In genomic region chr16:65889533-65889966, GRCh38 we compare ENCODE assay signal across 17 cellular contexts.
DNase-seq lines count a peak whose midpoint lies in the region; ATAC-seq and TF ChIP-seq lines count a peak whose summit lies in the region.
"Had no signal": no experiment of that assay in that cellular context is flagged by ENCODE, and none has a peak within 500 bp of the region (broad histone marks: within the 10 kb centered on the region; RNA-seq: fewer than 3 reads in every experiment).

No MANE protein-coding gene starts in this region.

- H3F3A ChIP-seq in PC-3 (ENCODE audit: low read length, unreplicated experiment): no peaks in the 10 kb centered on the region

- H3K79me2 ChIP-seq in PC-3 (ENCODE audit: low read length): no peaks in the 10 kb centered on the region

- CTCF ChIA-PET in PC-3 (lab: Charles Lee): no interaction called here

- no peak for TF ChIP-seq EP300 in upper lobe of left lung (IDR thresholded peaks at IDR 0.05)

- DNase-seq in NCI-H82 (lab: John Stamatoyannopoulos, UW) (peak; percentile 33), NCI-H82 treated with DMSO at 0.1 percent for 48 hours (lab: John Stamatoyannopoulos, UW; ENCODE audit: unreplicated experiment) (no peak), PC-3 (peak; percentile 96), epithelial cell of prostate (ENCODE audit: low read depth, low spot score) (peak; percentile 66), smooth muscle cell of the brain vasculature (ENCODE audit: low read depth, low spot score) (peak; percentile 2), psoas muscle (no peak), upper lobe of left lung (no peak)
- DNase-seq: ACHN; activated CD4-positive, alpha-beta T cell treated with anti-CD3 and anti-CD28 coated beads for 36 hours; activated T-cell treated with anti-CD3 and anti-CD28 coated beads, Interleukin-2, amount 50 U/mL, for 1 hour; DMS53; NCI-H2081; T-helper 1 cell had no signal

- TF ChIP-seq CTCF in PC-3 (conservative IDR thresholded peaks at IDR 0.05; ENCODE audit: low read depth, low read length) (no peak), psoas muscle (IDR thresholded peaks at IDR 0.05) (no peak), upper lobe of left lung (IDR thresholded peaks at IDR 0.05) (no peak)

- H3K9me3 ChIP-seq in PC-3 (ENCODE audit: low read length) (no peaks in the 10 kb centered on the region), psoas muscle (no peaks in the 10 kb centered on the region), upper lobe of left lung (no peaks in the 10 kb centered on the region)

- ATAC-seq in PC-3 (peak; percentile 97), HG02588 (IDR thresholded peaks at IDR 0.05; ENCODE audit: unreplicated experiment) (no peak), psoas muscle (no peak), upper lobe of left lung (ENCODE audit: low FRiP score in 2 of 2) (no peak)
- ATAC-seq: activated CD4-positive, alpha-beta T cell treated with anti-CD3 and anti-CD28 coated beads for 36 hours; GM12878; K562 had no signal

- WGBS in psoas muscle, 3 donors: 40 to 78% (median 66%) methylated on average over 4 of the region's 4 CpGs
- 51% methylated on average over 4 of the region's 4 CpGs for WGBS in upper lobe of left lung, 2 donors

- H2AFZ ChIP-seq in PC-3 (ENCODE audit: low read length): peak overlapping the region; percentile 53

- H3K27ac ChIP-seq in PC-3 (ENCODE audit: low read length) (peak overlapping the region; percentile 91), epithelial cell of prostate (peak overlapping the region; percentile 27), psoas muscle (no peak overlapping the region), upper lobe of left lung (no peak overlapping the region)
- H3K27ac ChIP-seq: tibial nerve had no signal

- no peak overlapping the region for H3K4me3 ChIP-seq in PC-3 (ENCODE audit: low read length)
- no peak overlapping the region for H3K4me3 ChIP-seq in psoas muscle
- no peak overlapping the region for H3K4me3 ChIP-seq in upper lobe of left lung
- H3K4me3 ChIP-seq: GM12878, K562, tibial nerve had no signal

- H3K4me1 ChIP-seq in PC-3 (ENCODE audit: insufficient read depth, low read length): peaks cover 28% of the 10 kb centered on the region
- H3K4me1 ChIP-seq in psoas muscle: no peaks in the 10 kb centered on the region
- H3K4me1 ChIP-seq in upper lobe of left lung: no peaks in the 10 kb centered on the region
- H3K4me1 ChIP-seq: tibial nerve had no signal

- intact Hi-C loops in PC-3 (cut with micrococcal nuclease) (no loop called here), psoas muscle (cut with DNase I) (no loop called here)

- H3K27me3 ChIP-seq in PC-3 (ENCODE audit: low read length) (no peaks in the 10 kb centered on the region), psoas muscle (ENCODE audit: insufficient read depth in 3 of 3, low read length in 2 of 3) (no peaks in the 10 kb centered on the region), upper lobe of left lung (no peaks in the 10 kb centered on the region)
- H3K27me3 ChIP-seq: tibial nerve had no signal

- POLR2A ChIA-PET in PC-3 (lab: Charles Lee; ENCODE audit: unreplicated experiment): no interaction called here

- TF ChIP-seq POLR2A in upper lobe of left lung (IDR thresholded peaks at IDR 0.05): no peak

- H3K9ac ChIP-seq in PC-3 (ENCODE audit: low read length): peak overlapping the region; percentile 24; the same call in 1 of the 2 replicates

- no peaks in the 10 kb centered on the region for H3K9me2 ChIP-seq in PC-3 (replicated peaks; ENCODE audit: low read length)

- no TSS peak for BruUV-seq in PC-3 (replicated peaks; lab: Mats Ljungman, UMichigan)

- H4K20me1 ChIP-seq in PC-3 (ENCODE audit: low read length): no peaks in the 10 kb centered on the region

- H3K36me3 ChIP-seq in PC-3 (ENCODE audit: low read depth, low read length): no peaks in the 10 kb centered on the region
- no peaks in the 10 kb centered on the region for H3K36me3 ChIP-seq in psoas muscle (ENCODE audit: insufficient read depth in 1 of 2, low read depth in 1 of 2)
- H3K36me3 ChIP-seq in upper lobe of left lung: no peaks in the 10 kb centered on the region
- H3K36me3 ChIP-seq: tibial nerve had no signal

- H3K4me2 ChIP-seq in PC-3 (ENCODE audit: low read length): peak overlapping the region; percentile 69

Comparison
In these comparisons a context has a peak if more than half of its experiments do, and no peak if none do; other contexts are left out.
1. DNase-seq: peak in NCI-H82 (single experiment), PC-3 (single experiment), epithelial cell of prostate (single experiment) and smooth muscle cell of the brain vasculature (single experiment); none in NCI-H82 treated with DMSO at 0.1 percent for 48 hours (single experiment), psoas muscle (0 of 2) and upper lobe of left lung (0 of 2).
2. H3K27ac ChIP-seq: peak in PC-3 (single experiment) and epithelial cell of prostate (single experiment); none in psoas muscle (single experiment) and upper lobe of left lung (0 of 4).